Comparison of ENCODE assay signal across 9 cellular contexts in the genomic region with DNA sequence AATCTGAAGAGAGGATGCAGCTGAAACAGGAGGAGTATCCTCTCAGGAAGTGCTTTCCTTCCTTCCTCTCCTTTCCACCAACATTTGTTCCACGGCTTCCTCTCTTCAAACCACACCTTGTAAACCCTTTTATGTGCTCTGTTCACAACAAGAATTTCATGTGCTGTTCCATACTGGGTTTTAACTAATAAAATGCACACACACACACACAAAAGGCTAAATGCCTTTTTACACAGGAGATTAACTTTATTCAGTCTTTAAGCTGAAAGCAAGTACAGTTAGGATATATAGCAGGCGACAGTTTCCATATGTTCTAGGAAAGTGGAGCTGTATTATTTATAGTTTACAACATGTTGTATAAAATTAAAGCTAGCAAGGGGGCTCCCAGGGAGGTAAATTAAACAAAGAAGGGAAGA.
DNase-seq lines count a peak whose midpoint lies in the region; ATAC-seq and TF ChIP-seq lines count a peak whose summit lies in the region.
"Had no signal": no experiment of that assay in that cellular context is flagged by ENCODE, and none has a peak within 500 bp of the region (broad histone marks: within the 10 kb centered on the region; RNA-seq: fewer than 3 reads in every experiment).

No MANE protein-coding gene starts in this region.

- no peak for TF ChIP-seq POLR2A in thyroid gland (IDR thresholded peaks at IDR 0.05)

- POLR2A ChIA-PET in SK-N-SH (lab: Yijun Ruan, JAX) (interaction anchor here (0.6 to 4.9 kb wide), 10 partner anchors 12 to 461 kb away, joined by 3 to 94 read pairs (median 9); a partner anchor contains a TSS), OCI-LY7 (lab: Charles Lee) (interaction anchor here (0.6 to 2.2 kb wide), 13 partner anchors 11 to 649 kb away, joined by 3 to 10 read pairs (median 3); no protein-coding TSS in a partner anchor)

- H3K27me3 ChIP-seq in SK-N-SH (ENCODE audit: insufficient read depth) (no peaks in the 10 kb centered on the region), thyroid gland (no peaks in the 10 kb centered on the region)

- intact Hi-C loops in OCI-LY7 (cut with micrococcal nuclease; ENCODE audit: unreplicated experiment): loop anchor here (2.0 kb wide), 4 partner anchors 93 to 359 kb away; a partner anchor contains a TSS
- intact Hi-C loops in thyroid gland (cut with DNase I): no loop called here

- ATAC-seq in SK-N-SH treated with all-trans-retinoic acid at 6 μM for 48 hours: no peak
- ATAC-seq in HG03442 (IDR thresholded peaks at IDR 0.05; ENCODE audit: unreplicated experiment): no peak

- H3K4me2 ChIP-seq in SK-N-SH (peak overlapping the region; percentile 98; the same call in 1 of the 2 replicates), OCI-LY7 (ENCODE audit: low read length) (peak overlapping the region; percentile 91)

- H4K20me1 ChIP-seq in SK-N-SH (ENCODE audit: insufficient read depth) (no peaks in the 10 kb centered on the region), OCI-LY7 (ENCODE audit: insufficient read depth, low read length) (no peaks in the 10 kb centered on the region)

- H3K9me2 ChIP-seq in SK-N-SH (no peaks in the 10 kb centered on the region), OCI-LY7 (ENCODE audit: insufficient read depth, low read length) (no peaks in the 10 kb centered on the region)

- CTCF ChIA-PET in SK-N-SH (lab: Yijun Ruan, JAX) (interaction anchor here (1.0 to 8.6 kb wide), 18 partner anchors 9 to 461 kb away, joined by 3 to 213 read pairs (median 9); a partner anchor contains a TSS), OCI-LY7 (lab: Charles Lee; ENCODE audit: unreplicated experiment) (no interaction called here)

- no peak for DNase-seq in SK-N-SH
- no peak for DNase-seq in OCI-LY7 (ENCODE audit: low spot score)
- DNase-seq in left kidney (ENCODE audit: low read depth, low spot score): peak; percentile 59
- DNase-seq in thyroid gland: no peak
- no peak for DNase-seq in GM03348 (ENCODE audit: low spot score)
- DNase-seq in GM13976 (ENCODE audit: low spot score): no peak
- DNase-seq: activated CD4-positive, alpha-beta T cell treated with anti-CD3 and anti-CD28 coated beads for 48 hours had no signal

- H3K9ac ChIP-seq in SK-N-SH: peak overlapping the region; percentile 91; the same call in 1 of the 2 replicates

- peak overlapping the region; percentile 80; the same call in 1 of the 2 replicates for H2AFZ ChIP-seq in SK-N-SH (ENCODE audit: low read depth)
- H2AFZ ChIP-seq in OCI-LY7 (ENCODE audit: low read length): no peak overlapping the region; the same call in 1 of the 2 replicates

- H3K4me3 ChIP-seq in SK-N-SH (ENCODE audit: low read depth in 2 of 2, low read length in 1 of 2): no peak overlapping the region; a peak in 1 of 4 replicates
- H3K4me3 ChIP-seq in OCI-LY7 (ENCODE audit: low read depth, low read length, poor library complexity, severe bottlenecking): peak overlapping the region; percentile 71
- H3K4me3 ChIP-seq in thyroid gland (replicated peaks in 1 of 3): no peak overlapping the region

- in situ Hi-C loops in GM13976 (cut with MboI; ENCODE audit: low sequenced_read_pairs, unreplicated experiment): no loop called here

- H3K79me2 ChIP-seq in SK-N-SH (ENCODE audit: insufficient read depth) (no peaks in the 10 kb centered on the region), OCI-LY7 (ENCODE audit: insufficient read depth, low read depth, low read length) (no peaks in the 10 kb centered on the region)

- no TSS peak for BruUV-seq in OCI-LY7 (replicated peaks; lab: Mats Ljungman, UMichigan)

- peaks cover 23 to 27% of the 10 kb centered on the region in 2 experiments for H3K4me1 ChIP-seq in SK-N-SH (ENCODE audit: control insufficient read depth in 1 of 2, insufficient read depth in 2 of 2, low read depth in 1 of 2, low read length in 1 of 2)
- H3K4me1 ChIP-seq in OCI-LY7 (ENCODE audit: insufficient read depth, low read length, poor library complexity, severe bottlenecking): peaks cover 27% of the 10 kb centered on the region
- H3K4me1 ChIP-seq in thyroid gland: peaks cover 14 to 19% of the 10 kb centered on the region in 2 donors

- H3K9me3 ChIP-seq in SK-N-SH (no peaks in the 10 kb centered on the region), OCI-LY7 (ENCODE audit: low read length) (no peaks in the 10 kb centered on the region), thyroid gland (no peaks in the 10 kb centered on the region)

- peaks cover 32% of the 10 kb centered on the region for H3F3A ChIP-seq in SK-N-SH (replicated peaks; ENCODE audit: insufficient read depth)

- WGBS in SK-N-SH (ENCODE audit: low lambda C conversion rate): 73% methylated on average over 2 of the region's 2 CpGs
- WGBS in thyroid gland, 2 donors: 71 to 72% methylated on average over 2 of the region's 2 CpGs

- H3K36me3 ChIP-seq in SK-N-SH (replicated peaks in 1 of 2; ENCODE audit: control insufficient read depth in 1 of 2, insufficient read depth in 2 of 2, low read length in 1 of 2): peaks cover 0 to 2% of the 10 kb centered on the region in 2 experiments
- no peaks in the 10 kb centered on the region for H3K36me3 ChIP-seq in OCI-LY7 (ENCODE audit: insufficient read depth, low read length)
- H3K36me3 ChIP-seq in thyroid gland: no peaks in the 10 kb centered on the region

- no peak for TF ChIP-seq EP300 in SK-N-SH (IDR thresholded peaks at IDR 0.05; ENCODE audit: borderline replicate concordance in 1 of 2, low read depth in 1 of 2, low read length in 1 of 2)

- no peak for TF ChIP-seq CTCF in SK-N-SH (IDR thresholded peaks at IDR 0.05)
- TF ChIP-seq CTCF in OCI-LY7 (conservative IDR thresholded peaks at IDR 0.05; ENCODE audit: low read length): no peak
- no peak for TF ChIP-seq CTCF in thyroid gland (IDR thresholded peaks at IDR 0.05)
- TF ChIP-seq CTCF in GM13976 (IDR thresholded peaks at IDR 0.05; ENCODE audit: borderline replicate concordance, control extremely low read depth, extremely low read depth, insufficient read depth, missing control alignments): no peak

- peak overlapping the region; percentile 100 for H3K27ac ChIP-seq in SK-N-SH (ENCODE audit: low read depth in 2 of 2, low read length in 1 of 2)
- no peak overlapping the region for H3K27ac ChIP-seq in OCI-LY7 (ENCODE audit: low read depth, low read length, poor library complexity, severe bottlenecking)
- H3K27ac ChIP-seq in thyroid gland: peak overlapping the region; percentile 90 to 99 (median 99)

- no peak for TF ChIP-seq RAD21 in SK-N-SH (IDR thresholded peaks at IDR 0.05; ENCODE audit: low read length)

TF ChIP-seq in SK-N-SH, 30 proteins besides CTCF, POLR2A, EP300 and RAD21 (continues in another document):
- TF ChIP-seq RCOR1 (IDR thresholded peaks at IDR 0.05; ENCODE audit: low read length): no peak
- no peak for TF ChIP-seq EZH2phosphoT487 (IDR thresholded peaks at IDR 0.05; ENCODE audit: borderline replicate concordance, low read depth)
- TF ChIP-seq FOSL2 (IDR thresholded peaks at IDR 0.05; ENCODE audit: borderline replicate concordance, low read depth): no peak
- TF ChIP-seq FOXM1 (IDR thresholded peaks at IDR 0.05; ENCODE audit: low read depth): no peak
- TF ChIP-seq, protein P1, sequence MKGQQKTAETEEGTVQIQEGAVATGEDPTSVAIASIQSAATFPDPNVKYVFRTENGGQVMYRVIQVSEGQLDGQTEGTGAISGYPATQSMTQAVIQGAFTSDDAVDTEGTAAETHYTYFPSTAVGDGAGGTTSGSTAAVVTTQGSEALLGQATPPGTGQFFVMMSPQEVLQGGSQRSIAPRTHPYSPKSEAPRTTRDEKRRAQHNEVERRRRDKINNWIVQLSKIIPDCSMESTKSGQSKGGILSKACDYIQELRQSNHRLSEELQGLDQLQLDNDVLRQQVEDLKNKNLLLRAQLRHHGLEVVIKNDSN (IDR thresholded peaks at IDR 0.05; ENCODE audit: borderline replicate concordance, low read depth): no peak
- TF ChIP-seq MXI1 (IDR thresholded peaks at IDR 0.05; ENCODE audit: low read depth, low read length): no peak
- TF ChIP-seq, protein P2, sequence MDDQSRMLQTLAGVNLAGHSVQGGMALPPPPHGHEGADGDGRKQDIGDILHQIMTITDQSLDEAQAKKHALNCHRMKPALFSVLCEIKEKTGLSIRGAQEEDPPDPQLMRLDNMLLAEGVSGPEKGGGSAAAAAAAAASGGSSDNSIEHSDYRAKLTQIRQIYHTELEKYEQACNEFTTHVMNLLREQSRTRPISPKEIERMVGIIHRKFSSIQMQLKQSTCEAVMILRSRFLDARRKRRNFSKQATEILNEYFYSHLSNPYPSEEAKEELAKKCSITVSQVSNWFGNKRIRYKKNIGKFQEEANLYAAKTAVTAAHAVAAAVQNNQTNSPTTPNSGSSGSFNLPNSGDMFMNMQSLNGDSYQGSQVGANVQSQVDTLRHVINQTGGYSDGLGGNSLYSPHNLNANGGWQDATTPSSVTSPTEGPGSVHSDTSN (IDR thresholded peaks at IDR 0.05): no peak

TF ChIP-seq in SK-N-SH treated with all-trans-retinoic acid at 6 μM for 48 hours, 23 proteins besides CTCF, POLR2A, EP300 and RAD21 (continues in another document):
- TF ChIP-seq ZC3H10 (CRISPR knock-in tag; IDR thresholded peaks at IDR 0.05): no peak
- TF ChIP-seq ZNF8 (CRISPR knock-in tag; IDR thresholded peaks at IDR 0.05): no peak
- TF ChIP-seq PPARA (CRISPR knock-in tag; IDR thresholded peaks at IDR 0.05; ENCODE audit: borderline replicate concordance): no peak
- TF ChIP-seq, protein P3, sequence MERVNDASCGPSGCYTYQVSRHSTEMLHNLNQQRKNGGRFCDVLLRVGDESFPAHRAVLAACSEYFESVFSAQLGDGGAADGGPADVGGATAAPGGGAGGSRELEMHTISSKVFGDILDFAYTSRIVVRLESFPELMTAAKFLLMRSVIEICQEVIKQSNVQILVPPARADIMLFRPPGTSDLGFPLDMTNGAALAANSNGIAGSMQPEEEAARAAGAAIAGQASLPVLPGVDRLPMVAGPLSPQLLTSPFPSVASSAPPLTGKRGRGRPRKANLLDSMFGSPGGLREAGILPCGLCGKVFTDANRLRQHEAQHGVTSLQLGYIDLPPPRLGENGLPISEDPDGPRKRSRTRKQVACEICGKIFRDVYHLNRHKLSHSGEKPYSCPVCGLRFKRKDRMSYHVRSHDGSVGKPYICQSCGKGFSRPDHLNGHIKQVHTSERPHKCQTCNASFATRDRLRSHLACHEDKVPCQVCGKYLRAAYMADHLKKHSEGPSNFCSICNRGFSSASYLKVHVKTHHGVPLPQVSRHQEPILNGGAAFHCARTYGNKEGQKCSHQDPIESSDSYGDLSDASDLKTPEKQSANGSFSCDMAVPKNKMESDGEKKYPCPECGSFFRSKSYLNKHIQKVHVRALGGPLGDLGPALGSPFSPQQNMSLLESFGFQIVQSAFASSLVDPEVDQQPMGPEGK (CRISPR knock-in tag; IDR thresholded peaks at IDR 0.05; ENCODE audit: borderline replicate concordance): no peak
- TF ChIP-seq TOX (CRISPR knock-in tag; IDR thresholded peaks at IDR 0.05; ENCODE audit: borderline replicate concordance): no peak
- no peak for TF ChIP-seq ISL1 (CRISPR knock-in tag; IDR thresholded peaks at IDR 0.05)
- TF ChIP-seq TCF4 (CRISPR knock-in tag; IDR thresholded peaks at IDR 0.05; ENCODE audit: borderline replicate concordance): no peak
